8 cellular contexts compared by ENCODE assay signal in genomic region chr22:28441720-28442263, GRCh38.
A peak's percentile ranks its signal among the peaks of the same experiment; 100 is the strongest.
DNase-seq lines count a peak whose midpoint lies in the region; ATAC-seq and TF ChIP-seq lines count a peak whose summit lies in the region.

No MANE protein-coding gene starts in this region.

- peak overlapping the region; percentile 2 to 78 (median 72) for H3K4me3 Mint-ChIP-seq in naive B cell

- H3K27ac Mint-ChIP-seq in naive B cell: peak overlapping the region in 1 of 6 donors; percentile 40

- no peak overlapping the region for H3K9ac ChIP-seq in endocrine pancreas (ENCODE audit: control insufficient read depth, insufficient read depth, low read length)

- POLR2A ChIA-PET in AG04450 (lab: Yijun Ruan, JAX): interaction anchor here (0.5 to 1.8 kb wide), 5 partner anchors 17 to 437 kb away, joined by 3 to 9 read pairs (median 3); no protein-coding TSS in a partner anchor

- peaks cover 8 to 42% (median 32%) of the 10 kb centered on the region in 3 donors for H3K27me3 Mint-ChIP-seq in naive B cell

- H3K4me3 ChIP-seq in AG04450 (ENCODE audit: low read depth, low read length) (peak overlapping the region; percentile 65), endocrine pancreas (ENCODE audit: control insufficient read depth, insufficient read depth, low read length) (peak overlapping the region; percentile 70)

- no peaks in the 10 kb centered on the region for H3K9me3 Mint-ChIP-seq in naive B cell

- no peaks in the 10 kb centered on the region for H3K36me3 Mint-ChIP-seq in naive B cell

- H3K9me3 ChIP-seq in AG04450 (ENCODE audit: control insufficient read depth, insufficient read depth, low read length) (no peaks in the 10 kb centered on the region), endocrine pancreas (ENCODE audit: control insufficient read depth, low read length) (no peaks in the 10 kb centered on the region)

- DNase-seq in AG04450 (ENCODE audit: low read depth, low spot score): no peak
- peak; percentile 3 for DNase-seq in LHCN-M2 (ENCODE audit: low read depth)
- no peak for DNase-seq in naive B cell
- DNase-seq in effector CD8-positive, alpha-beta T cell (lab: John Stamatoyannopoulos, UW): no peak
- no peak for DNase-seq in activated CD4-positive, alpha-beta T cell treated with anti-CD3 and anti-CD28 coated beads for 48 hours
- no peak for DNase-seq in SKM-1 (lab: John Stamatoyannopoulos, UW; ENCODE audit: unreplicated experiment)

- H3K4me1 Mint-ChIP-seq in naive B cell: peaks cover 7 to 21% (median 16%) of the 10 kb centered on the region in 3 donors

- no peak for TF ChIP-seq CTCF in AG04450 (IDR thresholded peaks at IDR 0.05; ENCODE audit: low read depth, low read length)

- H3K27ac ChIP-seq in AG04450 (ENCODE audit: low read depth, low read length): peak overlapping the region; percentile 40

- ATAC-seq in naive B cell (ENCODE audit: low read depth in 2 of 2) (no peak), GM18873 (IDR thresholded peaks at IDR 0.05; ENCODE audit: low FRiP score, unreplicated experiment) (no peak)

- no peaks in the 10 kb centered on the region for H3K27me3 ChIP-seq in AG04450 (ENCODE audit: control insufficient read depth, insufficient read depth, low read length)
- no peaks in the 10 kb centered on the region for H3K27me3 ChIP-seq in endocrine pancreas (ENCODE audit: control insufficient read depth, insufficient read depth, low read length)

- peaks cover 10% of the 10 kb centered on the region for H3K4me1 ChIP-seq in endocrine pancreas (ENCODE audit: control insufficient read depth, insufficient read depth, low read length)

- H3K36me3 ChIP-seq in endocrine pancreas (ENCODE audit: control insufficient read depth, insufficient read depth, low read length): no peaks in the 10 kb centered on the region

- CTCF ChIA-PET in AG04450 (lab: Charles Lee): interaction anchor here (0.7 to 3.2 kb wide), 10 partner anchors 8 to 1134 kb away, joined by 3 to 8 read pairs (median 4); no protein-coding TSS in a partner anchor
